In genomic region chr5:158868570-158868969, GRCh38 we compare ENCODE assay signal across 19 cellular contexts.
"Had no signal": no experiment of that assay in that cellular context is flagged by ENCODE, and none has a peak within 500 bp of the region (broad histone marks: within the 10 kb centered on the region; RNA-seq: fewer than 3 reads in every experiment).

No MANE protein-coding gene starts in this region.

- H3K27ac ChIP-seq: lower lobe of right lung, ovary, spleen, thoracic aorta, upper lobe of right lung had no signal

- H3K36me3 ChIP-seq: lower lobe of right lung, ovary, sigmoid colon, spleen, stomach, thoracic aorta, upper lobe of right lung had no signal

- ATAC-seq: activated CD4-positive, CD25-positive, alpha-beta regulatory T cell treated with anti-CD3 and anti-CD28 coated beads, Interleukin-2, amount 50 U/mL, for 24 hours; activated naive CD8-positive, alpha-beta T cell treated with anti-CD3 and anti-CD28 coated beads, Interleukin-2, amount 50 U/mL, for 24 hours; activated T-helper 17 cell treated with anti-CD3 and anti-CD28 coated beads, Interleukin-2, amount 50 U/mL, for 72 hours; lower lobe of right lung; upper lobe of right lung had no signal

- H3K4me3 ChIP-seq: dorsolateral prefrontal cortex, lower lobe of right lung, ovary, sigmoid colon, spleen, stomach, thoracic aorta, upper lobe of right lung had no signal

- H3K9me3 ChIP-seq: lower lobe of right lung, ovary, sigmoid colon, spleen, stomach, thoracic aorta, upper lobe of right lung had no signal

- H3K4me1 ChIP-seq: lower lobe of right lung, sigmoid colon, stomach, upper lobe of right lung had no signal

- H3K27me3 ChIP-seq: ovary, sigmoid colon, spleen, stomach, upper lobe of right lung had no signal

- DNase-seq: activated CD4-positive, alpha-beta T cell treated with anti-CD3 and anti-CD28 coated beads, Interleukin-2, amount 50 U/mL, for 4 hours; activated naive CD4-positive, alpha-beta T cell treated with Interleukin-2 at 50 U/mL for 16 hours; activated naive CD8-positive, alpha-beta T cell treated with anti-CD3 and anti-CD28 coated beads, Interleukin-2, amount 50 U/mL, for 24 hours; activated T-cell treated with anti-CD3 and anti-CD28 coated beads for 4 hours; dorsolateral prefrontal cortex; erythroblast; head of caudate nucleus; left cardiac atrium; lower lobe of right lung; ovary; sigmoid colon; spleen; stomach; T-helper 1 cell; T1000; upper lobe of right lung had no signal
